Comparison of ENCODE assay signal across 29 cellular contexts in the genomic region with DNA sequence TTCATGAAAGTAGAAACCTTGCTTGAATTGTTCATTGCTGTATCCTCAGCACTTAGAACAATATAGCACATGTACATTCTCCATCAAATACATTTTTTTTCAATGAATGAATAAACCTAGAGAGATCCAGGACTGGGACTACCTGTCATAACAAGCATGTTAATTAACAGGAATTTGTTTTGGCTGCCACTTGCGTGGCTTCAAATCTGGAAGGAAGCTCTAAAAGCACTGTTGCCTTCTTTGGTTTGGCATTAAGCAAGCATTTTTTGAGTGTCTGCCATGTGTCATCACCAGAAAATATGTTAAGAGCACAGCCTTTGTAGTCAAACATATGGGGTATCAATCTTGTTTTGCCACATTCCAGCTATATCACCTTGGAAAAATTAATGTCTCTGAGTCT.
"Had no signal": no experiment of that assay in that cellular context is flagged by ENCODE, and none has a peak within 500 bp of the region (broad histone marks: within the 10 kb centered on the region; RNA-seq: fewer than 3 reads in every experiment).

No MANE protein-coding gene starts in this region.

- H3K27ac ChIP-seq: ascending aorta, body of pancreas, breast epithelium, PC-9 had no signal

- H3K4me1 ChIP-seq: ascending aorta, body of pancreas, breast epithelium had no signal

- DNase-seq: activated CD4-positive, alpha-beta T cell treated with anti-CD3 and anti-CD28 coated beads for 36 hours; activated CD4-positive, alpha-beta T cell treated with anti-CD3 and anti-CD28 coated beads, Interleukin-2, amount 10 ng/mL, durations not matched to agents 7 days and 5 days; activated CD4-positive, alpha-beta T cell treated with anti-CD3 and anti-CD28 coated beads, Interleukin-2, amount 50 U/mL, for 48 hours; activated CD8-positive, alpha-beta T cell treated with anti-CD3 and anti-CD28 coated beads, Interleukin-2, amount 10 ng/mL, durations not matched to agents 7 days and 5 days; activated gamma-delta T cell; activated naive CD4-positive, alpha-beta T cell treated with Interleukin-2 at 50 U/mL for 16 hours; activated naive CD8-positive, alpha-beta T cell treated with anti-CD3 and anti-CD28 coated beads, Interleukin-2, amount 10 ng/mL, durations not matched to agents 7 days and 5 days; activated T-cell treated with anti-CD3 and anti-CD28 coated beads, Interleukin-2, amount 50 U/mL, for 24 hours; amygdala; body of pancreas; caudate nucleus; cerebellar nuclear complex; Kasumi-1; KG1; MM.1S; MV-4-11; NCI-H1092; NCI-H1436 treated with DMSO at 0.1 percent for 48 hours; NCI-H1694 treated with DMSO at 0.1 percent for 48 hours; NCI-H2029; NCI-H2107; NCI-H226; NCI-H524 treated with DMSO at 0.1 percent for 48 hours; SIG-M5 had no signal

- H3K4me3 ChIP-seq: ascending aorta, body of pancreas, breast epithelium, PC-9 had no signal

- H3K4me2 ChIP-seq: PC-9 had no signal

- H2AFZ ChIP-seq: PC-9 had no signal

- H3K36me3 ChIP-seq: ascending aorta, breast epithelium had no signal

- H3K27me3 ChIP-seq: ascending aorta, body of pancreas, breast epithelium had no signal

- ATAC-seq: activated CD4-positive, alpha-beta T cell treated with anti-CD3 and anti-CD28 coated beads for 36 hours; activated CD4-positive, CD25-positive, alpha-beta regulatory T cell treated with anti-CD3 and anti-CD28 coated beads, Interleukin-2, amount 50 U/mL, for 24 hours; activated CD8-positive, alpha-beta T cell treated with anti-CD3 and anti-CD28 coated beads, Interleukin-2, amount 10 ng/mL, durations not matched to agents 7 days and 5 days; body of pancreas; WTC11 had no signal
